Comparison of ENCODE assay signal across 8 cellular contexts in genomic region chr3:179768080-179768479, GRCh38.
DNase-seq lines count a peak whose midpoint lies in the region; ATAC-seq and TF ChIP-seq lines count a peak whose summit lies in the region.

No MANE protein-coding gene starts in this region.

- no peak for TF ChIP-seq POLR2A in GM18505 (IDR thresholded peaks at IDR 0.05; ENCODE audit: borderline replicate concordance, extremely low read depth, insufficient read depth, insufficient read length)

- no peaks in the 10 kb centered on the region for H3K27me3 Mint-ChIP-seq in activated CD4-positive, alpha-beta memory T cell treated with anti-CD3 and anti-CD28 coated beads, Interleukin-2, amount 10 ng/mL, durations not matched to agents 7 days and 5 days

- no peaks in the 10 kb centered on the region for H3K4me1 ChIP-seq in psoas muscle

- no peaks in the 10 kb centered on the region for H3K9me3 ChIP-seq in psoas muscle

- DNase-seq in A172 (ENCODE audit: low spot score) = peak; percentile 76
- no peak for DNase-seq in GM10248 (ENCODE audit: extremely low spot score)
- DNase-seq in NCI-H748 treated with DMSO at 0.1 percent for 48 hours (lab: John Stamatoyannopoulos, UW) = peak; percentile 2
- peak; percentile 72 for DNase-seq in epidermal melanocyte (ENCODE audit: insufficient read length, low spot score)
- DNase-seq in psoas muscle = no peak
- no peak for DNase-seq in activated CD4-positive, alpha-beta memory T cell treated with anti-CD3 and anti-CD28 coated beads, Interleukin-2, amount 10 ng/mL, durations not matched to agents 7 days and 5 days

- intact Hi-C loops in psoas muscle (cut with DNase I) = no loop called here

- H3K9me3 Mint-ChIP-seq in activated CD4-positive, alpha-beta memory T cell treated with anti-CD3 and anti-CD28 coated beads, Interleukin-2, amount 10 ng/mL, durations not matched to agents 7 days and 5 days = no peaks in the 10 kb centered on the region

- H3K4me1 Mint-ChIP-seq in activated CD4-positive, alpha-beta memory T cell treated with anti-CD3 and anti-CD28 coated beads, Interleukin-2, amount 10 ng/mL, durations not matched to agents 7 days and 5 days = peaks cover 4% of the 10 kb centered on the region

- CTCF ChIA-PET in GM10248 (lab: Yijun Ruan, JAX) = interaction anchor here (0.6 to 2.1 kb wide), 6 partner anchors 11 to 55 kb away, joined by 3 to 6 read pairs (median 5); no protein-coding TSS in a partner anchor
- CTCF ChIA-PET in activated CD4-positive, alpha-beta memory T cell treated with anti-CD3 and anti-CD28 coated beads, Interleukin-2, amount 10 ng/mL, durations not matched to agents 7 days and 5 days (lab: Charles Lee) = no interaction called here

- H3K4me3 ChIP-seq in psoas muscle = no peak overlapping the region

- H3K27ac ChIP-seq in psoas muscle = no peak overlapping the region

- peak; percentile 38 for TF ChIP-seq CTCF in GM10248 (IDR thresholded peaks at IDR 0.05; ENCODE audit: control extremely low read depth, extremely low read depth, low read depth, missing control alignments)
- TF ChIP-seq CTCF in psoas muscle (IDR thresholded peaks at IDR 0.05) = peak; percentile 16

- peaks cover 15% of the 10 kb centered on the region for H3K36me3 Mint-ChIP-seq in activated CD4-positive, alpha-beta memory T cell treated with anti-CD3 and anti-CD28 coated beads, Interleukin-2, amount 10 ng/mL, durations not matched to agents 7 days and 5 days (ENCODE audit: low read depth)

- 47 to 54% (median 50%) methylated on average over 3 of the region's 3 CpGs for WGBS in psoas muscle, 3 donors

- ATAC-seq in psoas muscle (no peak), GM19397 (IDR thresholded peaks at IDR 0.05; ENCODE audit: unreplicated experiment) (no peak), GM18505 (IDR thresholded peaks at IDR 0.05; ENCODE audit: unreplicated experiment) (no peak)

- H3K27ac Mint-ChIP-seq in activated CD4-positive, alpha-beta memory T cell treated with anti-CD3 and anti-CD28 coated beads, Interleukin-2, amount 10 ng/mL, durations not matched to agents 7 days and 5 days = no peak overlapping the region

- H3K27me3 ChIP-seq in psoas muscle (ENCODE audit: insufficient read depth in 3 of 3, low read length in 2 of 3) = no peaks in the 10 kb centered on the region

- H3K4me3 Mint-ChIP-seq in activated CD4-positive, alpha-beta memory T cell treated with anti-CD3 and anti-CD28 coated beads, Interleukin-2, amount 10 ng/mL, durations not matched to agents 7 days and 5 days = no peak overlapping the region

- H3K36me3 ChIP-seq in psoas muscle (ENCODE audit: insufficient read depth in 1 of 2, low read depth in 1 of 2) = peaks cover 9 to 100% of the 10 kb centered on the region in 2 donors

- POLR2A ChIA-PET in GM10248 (lab: Yijun Ruan, JAX) = no interaction called here
- POLR2A ChIA-PET in activated CD4-positive, alpha-beta memory T cell treated with anti-CD3 and anti-CD28 coated beads, Interleukin-2, amount 10 ng/mL, durations not matched to agents 7 days and 5 days (lab: Charles Lee) = no interaction called here

Comparison
In these comparisons a context has a peak if more than half of its experiments do, and no peak if none do; other contexts are left out.
1. DNase-seq: peak in A172 (single experiment), NCI-H748 treated with DMSO at 0.1 percent for 48 hours (single experiment) and epidermal melanocyte (single experiment); none in GM10248 (single experiment), psoas muscle (0 of 2) and activated CD4-positive, alpha-beta memory T cell treated with anti-CD3 and anti-CD28 coated beads, Interleukin-2, amount 10 ng/mL, durations not matched to agents 7 days and 5 days (single experiment).